8 cellular contexts compared by ENCODE assay signal in the genomic region with DNA sequence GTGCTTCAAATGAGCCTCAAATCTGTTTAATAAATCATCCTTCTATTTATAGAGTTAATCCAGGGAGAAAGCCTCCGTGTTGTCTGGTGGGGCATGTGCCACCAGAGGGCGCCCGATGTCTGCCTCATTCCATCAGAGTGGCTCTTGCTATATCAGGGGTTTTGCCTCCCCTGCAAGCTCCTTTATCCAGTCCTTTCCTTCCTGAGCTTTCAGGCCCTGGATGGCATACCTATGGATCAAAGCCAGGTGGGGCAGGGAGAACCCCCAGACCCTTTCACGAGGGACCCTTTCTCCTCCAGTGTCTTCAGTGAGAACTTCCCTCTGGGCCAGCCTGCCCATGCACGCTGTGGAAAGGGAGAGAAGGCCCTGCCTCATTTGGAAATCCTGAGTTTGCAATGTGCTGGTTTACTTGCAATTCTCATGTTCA. TPM values are rescaled to one million over a fixed set of nuclear protein-coding genes. Genes with fewer than 3 reads are reported as not detected.
DNase-seq lines count a peak whose midpoint lies in the region; ATAC-seq, FAIRE-seq and TF ChIP-seq lines count a peak whose summit lies in the region.

No MANE protein-coding gene starts in this region.

- ATAC-seq in HG02678 (IDR thresholded peaks at IDR 0.05; ENCODE audit: unreplicated experiment) (peak; percentile 81), GM21737 (IDR thresholded peaks at IDR 0.05; ENCODE audit: unreplicated experiment) (no peak)

- 19% methylated on average over 5 of the region's 5 CpGs for WGBS in hepatocyte (ENCODE audit: low lambda C conversion rate, missing lambda C conversion rate)
- 23 to 26% methylated on average over 5 of the region's 5 CpGs for WGBS in sigmoid colon, 2 donors

- H3K9ac ChIP-seq in astrocyte (ENCODE audit: low read length): no peak overlapping the region

- no peaks in the 10 kb centered on the region for H3K9me2 ChIP-seq in hepatocyte (replicated peaks; ENCODE audit: insufficient read depth)

- H3K4me3 ChIP-seq in astrocyte (ENCODE audit: insufficient read depth, low read depth, low read length) (no peak overlapping the region), hepatocyte (no peak overlapping the region), sigmoid colon (no peak overlapping the region)

- peaks cover 2% of the 10 kb centered on the region for H3K9me3 Mint-ChIP-seq in astrocyte (ENCODE audit: unreplicated experiment)

- no peak for TF ChIP-seq EP300 in sigmoid colon (IDR thresholded peaks at IDR 0.05)

- peak; percentile 91 for TF ChIP-seq CTCF in astrocyte (IDR thresholded peaks at IDR 0.05; ENCODE audit: insufficient read depth, low read depth, low read length)
- TF ChIP-seq CTCF in hepatocyte (IDR thresholded peaks at IDR 0.05; ENCODE audit: poor library complexity): peak; percentile 98
- TF ChIP-seq CTCF in sigmoid colon (IDR thresholded peaks at IDR 0.05): peak; percentile 81 to 91 (median 88)

- no peaks in the 10 kb centered on the region for H4K20me1 ChIP-seq in astrocyte (ENCODE audit: insufficient read depth, low read length)
- H4K20me1 ChIP-seq in hepatocyte (ENCODE audit: insufficient read depth, poor library complexity, severe bottlenecking): no peaks in the 10 kb centered on the region

- H3K79me2 ChIP-seq in astrocyte (ENCODE audit: insufficient read depth, low read length) (no peaks in the 10 kb centered on the region), hepatocyte (no peaks in the 10 kb centered on the region)

- peaks cover 21% of the 10 kb centered on the region for H3K4me1 ChIP-seq in astrocyte (ENCODE audit: insufficient read depth, low read length)
- H3K4me1 ChIP-seq in hepatocyte (ENCODE audit: insufficient read depth): peaks cover 41% of the 10 kb centered on the region
- H3K4me1 ChIP-seq in sigmoid colon: peaks cover 0 to 51% (median 49%) of the 10 kb centered on the region in 4 donors

- H3K4me1 Mint-ChIP-seq in astrocyte (ENCODE audit: low read depth, unreplicated experiment): peaks cover 20% of the 10 kb centered on the region

- H3K36me3 Mint-ChIP-seq in astrocyte (ENCODE audit: low read depth, unreplicated experiment): no peaks in the 10 kb centered on the region

- H3K27me3 ChIP-seq in astrocyte (ENCODE audit: insufficient read depth, low read length): no peaks in the 10 kb centered on the region
- H3K27me3 ChIP-seq in hepatocyte: no peaks in the 10 kb centered on the region
- H3K27me3 ChIP-seq in sigmoid colon: no peaks in the 10 kb centered on the region

- H3K27me3 Mint-ChIP-seq in astrocyte (ENCODE audit: low read depth, unreplicated experiment): no peaks in the 10 kb centered on the region

- H3K27ac ChIP-seq in astrocyte (ENCODE audit: low read depth, low read length) (no peak overlapping the region), hepatocyte (peak overlapping the region; percentile 69), sigmoid colon (peak overlapping the region; percentile 57 to 78 (median 73))

- intact Hi-C loops in sigmoid colon (cut with DNase I): loop anchor here (2.0 to 5.0 kb wide), 6 partner anchors 40 to 1342 kb away; partner anchors contain the start of gene RDH14

- TF ChIP-seq POLR2A in GM12892 (IDR thresholded peaks at IDR 0.05; ENCODE audit: low read depth, low read length) (no peak), sigmoid colon (IDR thresholded peaks at IDR 0.05) (no peak)

- peak; percentile 92 for FAIRE-seq in GM12892 (lab: Jason Lieb, UNC)
- no peak for FAIRE-seq in astrocyte (lab: Jason Lieb, UNC)

- DNase-seq in GM12892 (ENCODE audit: insufficient read length) (peak; percentile 25), NCI-H1694 treated with DMSO at 0.1 percent for 48 hours (lab: John Stamatoyannopoulos, UW) (peak; percentile 92), T-helper 22 cell (ENCODE audit: low read depth) (peak; percentile 23), astrocyte (ENCODE audit: low read depth) (peak; percentile 54), hepatocyte (ENCODE audit: low spot score) (peak; percentile 89), sigmoid colon (peak; percentile 93)

- H3K9me3 ChIP-seq in astrocyte (ENCODE audit: insufficient read depth, low read depth, low read length) (no peaks in the 10 kb centered on the region), hepatocyte (ENCODE audit: low read depth) (no peaks in the 10 kb centered on the region), sigmoid colon (no peaks in the 10 kb centered on the region)

- no peak overlapping the region for H3K27ac Mint-ChIP-seq in astrocyte (ENCODE audit: unreplicated experiment)

- no peak overlapping the region for H3K4me2 ChIP-seq in astrocyte (ENCODE audit: low read length)
- H3K4me2 ChIP-seq in hepatocyte: peak overlapping the region; percentile 23

- H3K36me3 ChIP-seq in astrocyte (ENCODE audit: insufficient read depth, low read length) (no peaks in the 10 kb centered on the region), hepatocyte (replicated peaks; ENCODE audit: insufficient read depth, low read depth) (no peaks in the 10 kb centered on the region), sigmoid colon (no peaks in the 10 kb centered on the region)

- no peak overlapping the region for H3K4me3 Mint-ChIP-seq in astrocyte (ENCODE audit: unreplicated experiment)

- H2AFZ ChIP-seq in astrocyte (ENCODE audit: low read depth, low read length) (no peak overlapping the region), hepatocyte (no peak overlapping the region)

RNA-seq across cellular contexts. Expression of gene RDH14, which starts 39.8 kb away (rescaled TPM):
- polyA plus RNA-seq in GM12892 (2012; ENCODE audit: missing spikeins): 21.5 TPM
- total RNA-seq in astrocyte (16.0 and 18.8 TPM in 2 replicates), hepatocyte (39.5 and 46.5 TPM in 2 replicates), sigmoid colon (10 to 100 TPM; 37.5 to 45.7 (median 39.9) TPM)
- polyA plus RNA-seq in hepatocyte (38.2 and 49.3 TPM in 2 replicates), sigmoid colon (10 to 100 TPM; 15.3 to 17.9 (median 16.8) TPM)

Comparison
In these comparisons a context has a peak if more than half of its experiments do, and no peak if none do; other contexts are left out.
1. DNase-seq: peak in every context shown above with its lines; median percentile 93 in sigmoid colon; 92 in NCI-H1694 treated with DMSO at 0.1 percent for 48 hours; 89 in hepatocyte; 54 in astrocyte; 25 in GM12892; 23 in T-helper 22 cell.